Comparison of ENCODE assay signal across 21 cellular contexts in the genomic region with DNA sequence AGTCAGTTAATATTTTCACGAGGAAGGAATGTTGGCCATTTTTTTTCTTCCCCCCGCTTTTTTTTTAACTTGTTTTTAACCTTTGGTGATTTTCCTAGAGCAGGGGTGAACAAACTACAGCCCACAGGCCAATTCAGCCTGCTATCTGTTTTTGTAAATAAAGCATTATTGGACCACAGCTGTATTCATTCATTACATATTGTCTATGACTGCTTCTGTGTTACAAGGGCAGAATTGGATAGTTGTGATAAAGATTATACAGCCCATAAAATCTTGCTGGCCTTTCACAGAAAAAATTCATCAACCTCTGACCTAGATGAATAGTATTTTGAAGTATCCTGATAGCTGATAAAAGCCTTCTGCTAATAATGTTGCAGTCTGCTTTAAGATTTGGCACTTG.
DNase-seq lines count a peak whose midpoint lies in the region; ATAC-seq and TF ChIP-seq lines count a peak whose summit lies in the region.
"Had no signal": no experiment of that assay in that cellular context is flagged by ENCODE, and none has a peak within 500 bp of the region (broad histone marks: within the 10 kb centered on the region; RNA-seq: fewer than 3 reads in every experiment).

No MANE protein-coding gene starts in this region.

- no peaks in the 10 kb centered on the region for H3K9me2 ChIP-seq in GM23248 (ENCODE audit: insufficient read depth)

- 60 to 72% (median 71%) methylated on average over 2 of the region's 2 CpGs for WGBS in psoas muscle, 3 donors
- 80 to 81% methylated on average over 2 of the region's 2 CpGs for WGBS in GM23248 (ENCODE audit: low coverage in 1 of 2, low lambda C conversion rate in 2 of 2, missing lambda C conversion rate in 2 of 2), 2 experiments

- H3K4me3 ChIP-seq in BLaER1 treated with 17β-estradiol and CSF1 and Interleukin-3, amounts not matched to agents 10 nM and 100 nM: no peak overlapping the region
- H3K4me3 ChIP-seq in SJCRH30 (no peak overlapping the region), fibroblast of pulmonary artery (replicated peaks; ENCODE audit: low read depth, low read length) (no peak overlapping the region), psoas muscle (no peak overlapping the region), GM23248 (no peak overlapping the region)
- H3K4me3 ChIP-seq: ascending aorta, tibial artery had no signal

- peaks cover 10% of the 10 kb centered on the region; the same call in 1 of the 2 replicates for H3F3A ChIP-seq in GM23248 (ENCODE audit: insufficient read depth)

- H4K20me1 ChIP-seq in BLaER1 treated with 17β-estradiol and CSF1 and Interleukin-3, amounts not matched to agents 10 nM and 100 nM: peaks cover 0 to under 1% (median 0%) of the 10 kb centered on the region in 11 experiments; a peak in 1 of 22 replicates
- H4K20me1 ChIP-seq in GM23248 (ENCODE audit: insufficient read depth): peaks cover 2% of the 10 kb centered on the region; the same call in 1 of the 2 replicates

- intact Hi-C loops in psoas muscle (cut with DNase I): loop anchor here in 1 of 2 donors (5.0 kb wide), 1 partner anchor 63 kb away; the partner anchor contains the start of gene SMAD1

- H3K27me3 ChIP-seq in BLaER1 treated with 17β-estradiol and CSF1 and Interleukin-3, amounts not matched to agents 10 nM and 100 nM: no peaks in the 10 kb centered on the region
- H3K27me3 ChIP-seq in SJCRH30: no peaks in the 10 kb centered on the region
- H3K27me3 ChIP-seq in psoas muscle (ENCODE audit: insufficient read depth in 3 of 3, low read length in 2 of 3): no peaks in the 10 kb centered on the region
- H3K27me3 ChIP-seq in GM23248 (replicated peaks; ENCODE audit: insufficient read depth): no peaks in the 10 kb centered on the region
- H3K27me3 ChIP-seq: ascending aorta, tibial artery had no signal

- no peak overlapping the region for H2AFZ ChIP-seq in GM23248

- peak overlapping the region in 5 of 11 experiments; percentile 12 to 53 (median 43); a peak in 4 of 22 replicates for H3K9ac ChIP-seq in BLaER1 treated with 17β-estradiol and CSF1 and Interleukin-3, amounts not matched to agents 10 nM and 100 nM
- H3K9ac ChIP-seq in GM23248: no peak overlapping the region

- no peaks in the 10 kb centered on the region for H3K9me3 ChIP-seq in BLaER1 treated with 17β-estradiol and CSF1 and Interleukin-3, amounts not matched to agents 10 nM and 100 nM (replicated peaks in 1 of 11)
- H3K9me3 ChIP-seq in SJCRH30 (replicated peaks) (no peaks in the 10 kb centered on the region), psoas muscle (no peaks in the 10 kb centered on the region), GM23248 (ENCODE audit: low read depth) (no peaks in the 10 kb centered on the region)
- H3K9me3 ChIP-seq: ascending aorta, tibial artery had no signal

- H3K27ac ChIP-seq in BLaER1 treated with 17β-estradiol and CSF1 and Interleukin-3, amounts not matched to agents 10 nM and 100 nM: peak overlapping the region in 10 of 11 experiments; percentile 42 to 77 (median 68); a peak in 18 of 22 replicates
- peak overlapping the region; percentile 83 for H3K27ac ChIP-seq in SJCRH30
- H3K27ac ChIP-seq in psoas muscle: peak overlapping the region; percentile 17
- H3K27ac ChIP-seq in GM23248: no peak overlapping the region
- H3K27ac ChIP-seq: tibial artery had no signal

- no peak for TF ChIP-seq CTCF in fibroblast of pulmonary artery (IDR thresholded peaks at IDR 0.05; ENCODE audit: low read length, missing control alignments)
- no peak for TF ChIP-seq CTCF in psoas muscle (IDR thresholded peaks at IDR 0.05)

- peaks cover 63 to 96% (median 80%) of the 10 kb centered on the region in 11 experiments for H3K36me3 ChIP-seq in BLaER1 treated with 17β-estradiol and CSF1 and Interleukin-3, amounts not matched to agents 10 nM and 100 nM
- H3K36me3 ChIP-seq in SJCRH30: peaks cover 11% of the 10 kb centered on the region
- H3K36me3 ChIP-seq in psoas muscle (ENCODE audit: insufficient read depth in 1 of 2, low read depth in 1 of 2): peaks cover 6 to 66% of the 10 kb centered on the region in 2 donors
- peaks cover 16% of the 10 kb centered on the region for H3K36me3 ChIP-seq in GM23248 (ENCODE audit: low read depth)

- peaks cover 0 to 28% (median 21%) of the 10 kb centered on the region in 10 experiments; a peak in 16 of 20 replicates for H3K4me1 ChIP-seq in BLaER1 treated with 17β-estradiol and CSF1 and Interleukin-3, amounts not matched to agents 10 nM and 100 nM
- H3K4me1 ChIP-seq in SJCRH30 (peaks cover 34% of the 10 kb centered on the region), psoas muscle (peaks cover 8% of the 10 kb centered on the region), GM23248 (ENCODE audit: insufficient read depth) (peaks cover 15% of the 10 kb centered on the region)
- H3K4me1 ChIP-seq: ascending aorta had no signal

- no peaks in the 10 kb centered on the region for H3K79me2 ChIP-seq in GM23248 (ENCODE audit: insufficient read depth)

- H3K4me2 ChIP-seq in BLaER1 treated with 17β-estradiol and CSF1 and Interleukin-3, amounts not matched to agents 10 nM and 100 nM: peak overlapping the region in 6 of 11 experiments; percentile 39 to 55 (median 52); a peak in 8 of 22 replicates
- H3K4me2 ChIP-seq in GM23248 (ENCODE audit: unreplicated experiment): no peak overlapping the region

- in situ Hi-C loops in GM23248 (cut with MboI): no loop called here

- DNase-seq in SJCRH30 (no peak), fibroblast of pulmonary artery (ENCODE audit: low read depth) (peak; percentile 8), psoas muscle (no peak), GM23248 (no peak), NCI-H526 treated with DMSO at 0.1 percent for 48 hours (lab: John Stamatoyannopoulos, UW) (no peak)
- no peak for DNase-seq in stimulated activated CD4-positive, alpha-beta T cell treated with anti-CD3 and anti-CD28 coated beads, Interleukin-4, amount 100 ng/mL, for 1 hour
- DNase-seq: ACHN; activated CD4-positive, alpha-beta T cell treated with anti-CD3 and anti-CD28 coated beads for 4 hours; activated CD8-positive, alpha-beta memory T cell treated with anti-CD3 and anti-CD28 coated beads, Interleukin-2, amount 50 U/mL, for 4 hours; activated naive CD4-positive, alpha-beta T cell; CD8-positive, alpha-beta T cell; DND-41; erythroblast; NCI-H1417 treated with DMSO at 0.1 percent for 48 hours; NCI-H446; occipital lobe; T-helper 9 cell; tibial artery had no signal

- no peak for ATAC-seq in psoas muscle
- no peak for ATAC-seq in activated CD4-positive, CD25-positive, alpha-beta regulatory T cell treated with anti-CD3 and anti-CD28 coated beads, Interleukin-2, amount 50 U/mL, for 24 hours
- ATAC-seq: CD8-positive, alpha-beta T cell had no signal
